In the genomic region with DNA sequence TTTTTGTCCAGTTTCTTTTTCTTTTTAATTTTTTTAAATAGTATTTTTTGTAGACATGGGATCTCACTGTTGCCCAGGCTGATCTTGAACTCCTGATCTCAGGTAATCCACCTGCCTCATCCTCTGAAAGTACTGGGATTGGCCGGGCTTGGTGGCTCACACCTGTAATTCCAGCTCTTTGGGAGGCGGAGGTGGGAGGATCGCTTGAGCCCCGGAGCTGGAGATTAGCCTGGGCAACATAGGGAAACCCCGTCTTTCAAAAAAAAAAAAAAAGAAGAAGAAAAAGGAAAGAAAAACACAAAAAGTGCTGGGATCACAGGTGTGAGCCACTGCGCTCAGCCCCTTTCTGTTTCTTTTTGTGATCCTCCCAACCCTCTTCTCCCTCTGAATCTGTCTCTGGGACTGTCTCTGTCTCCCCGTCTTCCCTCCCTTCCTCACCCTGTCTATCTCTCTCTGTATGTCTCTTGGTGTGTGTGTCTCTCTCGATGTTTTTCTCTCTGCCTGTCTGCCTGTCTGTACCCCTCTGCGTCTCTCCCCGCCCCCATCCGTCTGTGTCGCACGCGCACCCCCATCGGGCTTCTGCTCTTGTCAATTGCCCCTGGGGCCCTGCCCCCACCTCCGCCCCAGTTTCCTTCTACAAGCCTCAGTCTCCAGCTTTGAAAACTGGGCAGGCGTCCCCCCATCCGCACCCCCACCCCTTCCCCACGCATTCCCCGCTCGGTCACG, we compare ENCODE assay signal across 9 cellular contexts. TPM values are rescaled to one million over a fixed set of nuclear protein-coding genes. Genes with fewer than 3 reads are reported as not detected.
DNase-seq lines count a peak whose midpoint lies in the region; ATAC-seq, FAIRE-seq and TF ChIP-seq lines count a peak whose summit lies in the region.
"Had no signal": no experiment of that assay in that cellular context is flagged by ENCODE, and none has a peak within 500 bp of the region (broad histone marks: within the 10 kb centered on the region; RNA-seq: fewer than 3 reads in every experiment).

No MANE protein-coding gene starts in this region.

- peak overlapping the region; percentile 78 to 98 for H3K27ac Mint-ChIP-seq in natural killer cell treated with Interleukin-12 subunit alpha and Interleukin-12 subunit beta and Interleukin-15 and Interleukin-18, amount 100 ng/mL, for 72 hours

- no peak for TF ChIP-seq EP300 in stomach (IDR thresholded peaks at IDR 0.05)

- no peak for TF ChIP-seq CTCF in stomach (IDR thresholded peaks at IDR 0.05)

- H3K27ac ChIP-seq in ectodermal cell (ENCODE audit: insufficient read depth, low read depth, low read length, poor library complexity, severe bottlenecking) (no peak overlapping the region), stomach (peak overlapping the region; percentile 93 to 100 (median 98))

- 19% methylated on average over 22 of the region's 22 CpGs for WGBS in ectodermal cell, 2 experiments
- WGBS in stomach, 5 donors = 10 to 14% (median 11%) methylated on average over 18 to 22 of the region's 22 CpGs

- intact Hi-C loops in stomach (cut with DNase I; ENCODE audit: low total_unique reads) = no loop called here

- peaks cover 52 to 58% of the 10 kb centered on the region in 2 donors for H3K4me1 Mint-ChIP-seq in natural killer cell treated with Interleukin-12 subunit alpha and Interleukin-12 subunit beta and Interleukin-15 and Interleukin-18, amount 100 ng/mL, for 72 hours (ENCODE audit: low read depth in 2 of 2)

- H3K36me3 ChIP-seq in ectodermal cell (ENCODE audit: control insufficient read depth, insufficient read depth, low read length) (no peaks in the 10 kb centered on the region), stomach (peaks cover 15 to 23% (median 20%) of the 10 kb centered on the region in 4 donors)

- H3K4me3 ChIP-seq in ectodermal cell (ENCODE audit: insufficient read depth, low read depth, low read length) (peak overlapping the region; percentile 56), stomach (peak overlapping the region; percentile 91 to 95 (median 93))

- TF ChIP-seq POLR2A in stomach (IDR thresholded peaks at IDR 0.05) = no peak

- no peaks in the 10 kb centered on the region for H3K9me3 ChIP-seq in ectodermal cell (ENCODE audit: control insufficient read depth, low read length)
- no peaks in the 10 kb centered on the region for H3K9me3 ChIP-seq in stomach

- peak overlapping the region; percentile 81 for H3K4me3 Mint-ChIP-seq in natural killer cell treated with Interleukin-12 subunit alpha and Interleukin-12 subunit beta and Interleukin-15 and Interleukin-18, amount 100 ng/mL, for 72 hours

- DNase-seq in SKM-1 treated with dmso at 0.1 percent for 144 hours (lab: John Stamatoyannopoulos, UW; ENCODE audit: unreplicated experiment) (peak; percentile 71), SKM-1 (lab: John Stamatoyannopoulos, UW; ENCODE audit: unreplicated experiment) (no peak), stomach (no peak), urothelium cell line (ENCODE audit: low spot score) (no peak), kidney glomerular epithelial cell (lab: John Stamatoyannopoulos, UW) (no peak)
- DNase-seq in activated CD4-positive, alpha-beta T cell treated with anti-CD3 and anti-CD28 coated beads for 4 hours = peak; percentile 91 to 93
- DNase-seq in natural killer cell treated with Interleukin-12 subunit alpha and Interleukin-12 subunit beta and Interleukin-15 and Interleukin-18, amount 100 ng/mL, for 72 hours (ENCODE audit: low spot score) = no peak

- peaks cover 6% of the 10 kb centered on the region for H3K36me3 Mint-ChIP-seq in natural killer cell treated with Interleukin-12 subunit alpha and Interleukin-12 subunit beta and Interleukin-15 and Interleukin-18, amount 100 ng/mL, for 72 hours

- no peaks in the 10 kb centered on the region for H3K9me3 Mint-ChIP-seq in natural killer cell treated with Interleukin-12 subunit alpha and Interleukin-12 subunit beta and Interleukin-15 and Interleukin-18, amount 100 ng/mL, for 72 hours

- H3K4me1 ChIP-seq in ectodermal cell (ENCODE audit: control insufficient read depth, insufficient read depth, low read length) (peaks cover 36% of the 10 kb centered on the region), stomach (peaks cover 47 to 68% (median 58%) of the 10 kb centered on the region in 4 donors)

- no peaks in the 10 kb centered on the region for H3K27me3 Mint-ChIP-seq in natural killer cell treated with Interleukin-12 subunit alpha and Interleukin-12 subunit beta and Interleukin-15 and Interleukin-18, amount 100 ng/mL, for 72 hours

- FAIRE-seq in urothelium cell line (lab: Jason Lieb, UNC) = no peak
- FAIRE-seq: G401.6 had no signal

- H3K27me3 ChIP-seq in ectodermal cell (ENCODE audit: control insufficient read depth, insufficient read depth, low read length, poor library complexity, severe bottlenecking) (peaks cover 13% of the 10 kb centered on the region), stomach (no peaks in the 10 kb centered on the region)

- ATAC-seq in natural killer cell treated with Interleukin-12 subunit alpha and Interleukin-12 subunit beta and Interleukin-15 and Interleukin-18, amount 100 ng/mL, for 72 hours = no peak

RNA-seq across cellular contexts. Expression of gene ZFP36, which starts 0.6 kb away (rescaled TPM):
- polyA plus RNA-seq in ectodermal cell (2013, experiment 1 of 4) = 9.8 TPM
- 7.4 TPM for polyA plus RNA-seq in ectodermal cell (2013, experiment 2 of 4)
- 4.7 TPM for polyA plus RNA-seq in ectodermal cell (2013, experiment 3 of 4)
- 5.8 TPM for polyA plus RNA-seq in ectodermal cell (2013, experiment 4 of 4)
- total RNA-seq in natural killer cell treated with Interleukin-12 subunit alpha and Interleukin-12 subunit beta and Interleukin-15 and Interleukin-18, amount 100 ng/mL, for 72 hours = 10 to 100 TPM; 11.2 to 27.8 TPM
- 1,000 to 10,000 TPM in 1 of 5 donors, 100 to 1,000 TPM in 3, 10 to 100 TPM in 1; 26.1 to 1,667 (median 340) TPM for total RNA-seq in stomach
- 100 to 1,000 TPM; 127 to 150 (median 136) TPM for polyA plus RNA-seq in stomach

RNA-seq across cellular contexts. Expression of gene PLEKHG2, which starts 6.4 kb away (rescaled TPM):
- polyA plus RNA-seq in ectodermal cell (2013, experiment 1 of 4) = 87.4 TPM
- polyA plus RNA-seq in ectodermal cell (2013, experiment 2 of 4) = 90.8 TPM
- polyA plus RNA-seq in ectodermal cell (2013, experiment 3 of 4) = 60.9 TPM
- 71.0 TPM for polyA plus RNA-seq in ectodermal cell (2013, experiment 4 of 4)
- 10 to 100 TPM; 30.8 to 68.1 TPM for total RNA-seq in natural killer cell treated with Interleukin-12 subunit alpha and Interleukin-12 subunit beta and Interleukin-15 and Interleukin-18, amount 100 ng/mL, for 72 hours
- total RNA-seq in stomach = 10 to 100 TPM in 2 of 5 donors, 1 to 10 TPM in 3; 1.4 to 20.2 (median 8.5) TPM
- polyA plus RNA-seq in stomach = 1 to 10 TPM; 4.6 to 6.3 (median 4.9) TPM

RNA-seq across cellular contexts. Expression of gene MED29, which starts 14.9 kb away (rescaled TPM):
- polyA plus RNA-seq in ectodermal cell (2013, experiment 1 of 4) = 34.2 TPM
- 36.8 TPM for polyA plus RNA-seq in ectodermal cell (2013, experiment 2 of 4)
- 27.1 TPM for polyA plus RNA-seq in ectodermal cell (2013, experiment 3 of 4)
- 29.6 TPM for polyA plus RNA-seq in ectodermal cell (2013, experiment 4 of 4)
- total RNA-seq in natural killer cell treated with Interleukin-12 subunit alpha and Interleukin-12 subunit beta and Interleukin-15 and Interleukin-18, amount 100 ng/mL, for 72 hours = 10 to 100 TPM; 22.2 to 35.2 TPM
- total RNA-seq in stomach = 10 to 100 TPM in 4 of 5 donors, 1 to 10 TPM in 1; 6.4 to 91.0 (median 23.0) TPM
- 10 to 100 TPM; 20.4 to 22.1 (median 20.5) TPM for polyA plus RNA-seq in stomach

RNA-seq across cellular contexts. Expression of gene PAF1, which starts 15.2 kb away (rescaled TPM):
- 41.0 TPM for polyA plus RNA-seq in ectodermal cell (2013, experiment 1 of 4)
- polyA plus RNA-seq in ectodermal cell (2013, experiment 2 of 4) = 38.9 TPM
- polyA plus RNA-seq in ectodermal cell (2013, experiment 3 of 4) = 32.5 TPM
- 38.7 TPM for polyA plus RNA-seq in ectodermal cell (2013, experiment 4 of 4)
- total RNA-seq in natural killer cell treated with Interleukin-12 subunit alpha and Interleukin-12 subunit beta and Interleukin-15 and Interleukin-18, amount 100 ng/mL, for 72 hours = 10 to 100 TPM; 38.1 to 39.2 TPM
- total RNA-seq in stomach = 10 to 100 TPM in 3 of 5 donors, 1 to 10 TPM in 2; 7.0 to 77.2 (median 21.4) TPM
- 10 to 100 TPM; 31.7 to 49.0 (median 32.2) TPM for polyA plus RNA-seq in stomach

RNA-seq across cellular contexts. Expression of gene RPS16, which starts 29.7 kb away (rescaled TPM):
- polyA plus RNA-seq in ectodermal cell (2013, experiment 1 of 4) = 1,697 TPM
- 1,868 TPM for polyA plus RNA-seq in ectodermal cell (2013, experiment 2 of 4)
- polyA plus RNA-seq in ectodermal cell (2013, experiment 3 of 4) = 2,395 TPM
- polyA plus RNA-seq in ectodermal cell (2013, experiment 4 of 4) = 2,708 TPM
- 1,000 to 10,000 TPM; 1,544 to 1,854 TPM for total RNA-seq in natural killer cell treated with Interleukin-12 subunit alpha and Interleukin-12 subunit beta and Interleukin-15 and Interleukin-18, amount 100 ng/mL, for 72 hours
- total RNA-seq in stomach = 1,000 to 10,000 TPM in 3 of 5 donors, 100 to 1,000 TPM in 1, 10 to 100 TPM in 1; 69.0 to 2,451 (median 1,419) TPM
- 1,000 to 10,000 TPM; 3,264 to 4,294 (median 3,586) TPM for polyA plus RNA-seq in stomach

Comparison
In these comparisons a context has a peak if more than half of its experiments do, and no peak if none do; other contexts are left out.
1. DNase-seq: peak in SKM-1 treated with dmso at 0.1 percent for 144 hours (single experiment) and activated CD4-positive, alpha-beta T cell treated with anti-CD3 and anti-CD28 coated beads for 4 hours (2 of 2); none in SKM-1 (single experiment), natural killer cell treated with Interleukin-12 subunit alpha and Interleukin-12 subunit beta and Interleukin-15 and Interleukin-18, amount 100 ng/mL, for 72 hours (single experiment), stomach (single experiment), urothelium cell line (single experiment) and kidney glomerular epithelial cell (single experiment).